ENCODE assay signal across 9 cellular contexts in the genomic region with DNA sequence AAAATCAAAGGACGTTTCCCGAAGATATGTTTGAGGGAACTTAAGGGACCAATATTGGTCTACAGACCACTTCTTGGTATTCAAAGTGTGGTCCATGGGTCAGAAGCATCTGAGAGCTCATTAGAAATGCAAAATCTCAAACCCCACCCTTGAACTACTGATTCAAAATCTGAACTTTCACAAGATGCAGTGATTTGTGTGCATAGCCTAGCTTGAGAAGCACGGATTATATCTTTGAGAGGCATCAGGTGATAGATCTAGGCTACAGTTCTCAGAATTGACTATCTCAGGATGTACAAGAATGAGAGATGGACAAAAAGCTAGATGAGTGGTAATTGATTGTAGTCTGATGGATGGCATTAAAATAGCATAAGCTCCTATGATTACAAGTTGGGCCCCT. TPM values are rescaled to one million over a fixed set of nuclear protein-coding genes. Genes with fewer than 3 reads are reported as not detected.
"Had no signal": no experiment of that assay in that cellular context is flagged by ENCODE, and none has a peak within 500 bp of the region (broad histone marks: within the 10 kb centered on the region; RNA-seq: fewer than 3 reads in every experiment).

No MANE protein-coding gene starts in this region.

- FAIRE-seq: G401.6, GM12878, GM12891, GM12892, GM18507, GM19239 had no signal

- DNase-seq: GDM1, GF-D8 had no signal

- ATAC-seq: GM12878 had no signal

- H3K4me3 ChIP-seq: GM12878 had no signal

RNA-seq across cellular contexts. Expression of a gene that starts 19.5 kb away (rescaled TPM):
- total RNA-seq: G401 had no signal

RNA-seq across cellular contexts. Expression of a gene that starts 29.5 kb away (rescaled TPM):
- total RNA-seq: G401 had no signal
